8 cellular contexts compared by ENCODE assay signal in the genomic region with DNA sequence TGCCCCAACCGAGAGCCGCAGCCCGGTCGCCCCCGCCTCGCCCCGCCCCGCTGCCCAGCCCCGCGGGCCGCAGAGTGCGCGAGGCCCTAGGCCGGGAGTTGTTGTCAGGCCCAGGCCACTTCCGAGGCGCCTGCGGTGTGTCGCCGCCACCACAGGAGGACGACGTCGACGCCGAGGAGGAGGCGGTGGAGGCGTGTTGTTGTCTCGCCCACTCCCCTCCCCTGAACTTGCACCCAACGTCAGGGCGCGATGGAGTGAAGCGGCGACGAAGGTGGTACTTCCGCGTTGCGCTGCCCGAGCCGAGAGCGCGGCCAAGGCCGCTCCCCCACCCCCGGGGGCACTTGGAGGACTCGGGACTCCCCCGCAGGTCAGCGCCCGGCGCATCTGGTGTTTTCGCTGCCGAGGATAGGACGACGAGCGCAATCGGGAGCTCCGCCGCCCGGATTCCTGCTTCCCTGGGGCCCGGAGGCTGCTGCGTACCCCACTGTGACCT. TPM values are rescaled to one million over a fixed set of nuclear protein-coding genes. Genes with fewer than 3 reads are reported as not detected.
A peak's percentile ranks its signal among the peaks of the same experiment; 100 is the strongest.
DNase-seq lines count a peak whose midpoint lies in the region; ATAC-seq and TF ChIP-seq lines count a peak whose summit lies in the region.

A gene (plus strand): TSS at position 277 of the 493 bp plus-strand sequence. CDS start 386 bp downstream, outside the sequence.

- H3K4me1 Mint-ChIP-seq in CD4-positive, CD25-positive, alpha-beta regulatory T cell = peaks cover 25 to 50% (median 37%) of the 10 kb centered on the region in 4 donors
- peaks cover 26% of the 10 kb centered on the region for H3K4me1 Mint-ChIP-seq in endothelial cell (ENCODE audit: unreplicated experiment)

- DNase-seq in CD4-positive, CD25-positive, alpha-beta regulatory T cell = peak; percentile 88 to 94 (median 94)
- peak; percentile 75 for DNase-seq in NT2/D1 (ENCODE audit: low read depth, low spot score)
- peak; percentile 82 for DNase-seq in activated CD8-positive, alpha-beta memory T cell treated with anti-CD3 and anti-CD28 coated beads, Interleukin-2, amount 50 U/mL, for 1 hour (ENCODE audit: extremely low read depth)
- DNase-seq in endothelial cell (ENCODE audit: low spot score) = peak; percentile 64
- peak; percentile 15 for DNase-seq in middle frontal gyrus (ENCODE audit: extremely low spot score, low spot score)
- peak; percentile 80 to 81 for DNase-seq in stimulated activated CD8-positive, alpha-beta memory T cell treated with anti-CD3 and anti-CD28 coated beads, Interleukin-2, amount 100 ng/mL, for 48 hours (ENCODE audit: low read depth in 2 of 2)

- peaks cover 0 to 6% (median 0%) of the 10 kb centered on the region in 7 donors for H3K9me3 Mint-ChIP-seq in CD4-positive, CD25-positive, alpha-beta regulatory T cell
- H3K9me3 Mint-ChIP-seq in endothelial cell (ENCODE audit: unreplicated experiment) = no peaks in the 10 kb centered on the region

- no peaks in the 10 kb centered on the region for H3K9me3 ChIP-seq in CD4-positive, CD25-positive, alpha-beta regulatory T cell (ENCODE audit: control insufficient read depth in 2 of 2, low read length in 2 of 2)
- no peaks in the 10 kb centered on the region for H3K9me3 ChIP-seq in NT2/D1 (ENCODE audit: insufficient read depth, low read length)

- H3K36me3 Mint-ChIP-seq in CD4-positive, CD25-positive, alpha-beta regulatory T cell = peaks cover 2% of the 10 kb centered on the region
- H3K36me3 Mint-ChIP-seq in endothelial cell (ENCODE audit: low read depth, unreplicated experiment) = peaks cover 12% of the 10 kb centered on the region

- peaks cover 8% of the 10 kb centered on the region for H3K27me3 Mint-ChIP-seq in CD4-positive, CD25-positive, alpha-beta regulatory T cell
- H3K27me3 Mint-ChIP-seq in endothelial cell (ENCODE audit: unreplicated experiment) = peaks cover 16% of the 10 kb centered on the region

- no peaks in the 10 kb centered on the region for H3K27me3 ChIP-seq in CD4-positive, CD25-positive, alpha-beta regulatory T cell (ENCODE audit: control insufficient read depth, insufficient read depth, low read length)
- H3K27me3 ChIP-seq in NT2/D1 (ENCODE audit: insufficient read depth, insufficient read length) = no peaks in the 10 kb centered on the region

- no peaks in the 10 kb centered on the region for H3K36me3 ChIP-seq in CD4-positive, CD25-positive, alpha-beta regulatory T cell (ENCODE audit: control insufficient read depth, insufficient read depth, low read length)
- H3K36me3 ChIP-seq in NT2/D1 (ENCODE audit: insufficient read depth, insufficient read length, low read length) = peaks cover 8% of the 10 kb centered on the region

- H3K27ac Mint-ChIP-seq in CD4-positive, CD25-positive, alpha-beta regulatory T cell = peak within 1 kb of the TSS; percentile 99 to 100 (median 99)
- H3K27ac Mint-ChIP-seq in endothelial cell (ENCODE audit: unreplicated experiment) = peak within 1 kb of the TSS; percentile 100

- peak within 1 kb of the TSS; percentile 83 for H3K4me3 ChIP-seq in CD4-positive, CD25-positive, alpha-beta regulatory T cell (ENCODE audit: low read depth, low read length)
- peak within 1 kb of the TSS; percentile 92 for H3K4me3 ChIP-seq in NT2/D1 (ENCODE audit: insufficient read length, low read depth)

- H3K4me1 ChIP-seq in CD4-positive, CD25-positive, alpha-beta regulatory T cell (ENCODE audit: control insufficient read depth, insufficient read depth, low read length, poor library complexity, severe bottlenecking) = peaks cover 43% of the 10 kb centered on the region
- H3K4me1 ChIP-seq in NT2/D1 (ENCODE audit: insufficient read depth, insufficient read length) = no peaks in the 10 kb centered on the region

- H3K4me3 Mint-ChIP-seq in CD4-positive, CD25-positive, alpha-beta regulatory T cell = peak within 1 kb of the TSS; percentile 91 to 98 (median 98)
- H3K4me3 Mint-ChIP-seq in endothelial cell (ENCODE audit: unreplicated experiment) = peak within 1 kb of the TSS; percentile 99

- H3K27ac ChIP-seq in CD4-positive, CD25-positive, alpha-beta regulatory T cell (ENCODE audit: insufficient read depth, low read length, poor library complexity, severe bottlenecking) = peak within 1 kb of the TSS; percentile 99

- no peak for TF ChIP-seq CTCF in endothelial cell (IDR thresholded peaks at IDR 0.05; ENCODE audit: unreplicated experiment)

- peak; percentile 50 to 52 for ATAC-seq in CD4-positive, CD25-positive, alpha-beta regulatory T cell (ENCODE audit: low read depth in 2 of 2)
- ATAC-seq in GM19351 (IDR thresholded peaks at IDR 0.05; ENCODE audit: unreplicated experiment) (peak; percentile 42), HG03520 (IDR thresholded peaks at IDR 0.05; ENCODE audit: unreplicated experiment) (peak; percentile 32)

- peak within 1 kb of the TSS; percentile 99 for H3K9ac ChIP-seq in NT2/D1 (ENCODE audit: insufficient read length, low read depth)

RNA-seq across cellular contexts. Expression of the gene that starts here (rescaled TPM):
- total RNA-seq in CD4-positive, CD25-positive, alpha-beta regulatory T cell = 124 TPM
- 10 to 100 TPM; 23.7 to 34.0 (median 33.7) TPM for polyA plus RNA-seq in CD4-positive, CD25-positive, alpha-beta regulatory T cell
- total RNA-seq in endothelial cell (ENCODE audit: unreplicated experiment) = 52.9 TPM

Comparison
In these comparisons a context has a peak if more than half of its experiments do, and no peak if none do; other contexts are left out.
1. Peak in every context shown above with its lines: DNase-seq, ATAC-seq, H3K4me3 ChIP-seq and H3K27ac ChIP-seq.
2. DNase-seq: peak in every context shown above with its lines; median percentile 94 in CD4-positive, CD25-positive, alpha-beta regulatory T cell; 82 in activated CD8-positive, alpha-beta memory T cell treated with anti-CD3 and anti-CD28 coated beads, Interleukin-2, amount 50 U/mL, for 1 hour; 80 in stimulated activated CD8-positive, alpha-beta memory T cell treated with anti-CD3 and anti-CD28 coated beads, Interleukin-2, amount 100 ng/mL, for 48 hours; 75 in NT2/D1; 64 in endothelial cell; 15 in middle frontal gyrus.